In genomic region chr20:49478754-49479689, GRCh38 we compare ENCODE assay signal across 21 cellular contexts. TPM values are rescaled to one million over a fixed set of nuclear protein-coding genes. Genes with fewer than 3 reads are reported as not detected.
"Had no signal": no experiment of that assay in that cellular context is flagged by ENCODE, and none has a peak within 500 bp of the region (broad histone marks: within the 10 kb centered on the region; RNA-seq: fewer than 3 reads in every experiment).

No MANE protein-coding gene starts in this region.

- H3K9me3 Mint-ChIP-seq: activated CD4-positive, alpha-beta memory T cell treated with anti-CD3 and anti-CD28 coated beads for 36 hours; activated T-cell treated with anti-CD3 and anti-CD28 coated beads, Interleukin-2, amount 50 U/mL, for 24 hours had no signal

- H3K4me3 Mint-ChIP-seq: activated CD4-positive, alpha-beta memory T cell treated with anti-CD3 and anti-CD28 coated beads for 36 hours; activated CD8-positive, alpha-beta memory T cell treated with anti-CD3 and anti-CD28 coated beads, Interleukin-2, amount 10 ng/mL, durations not matched to agents 7 days and 5 days; activated T-cell treated with anti-CD3 and anti-CD28 coated beads, Interleukin-2, amount 50 U/mL, for 24 hours; naive B cell; stimulated activated naive B cell treated with anti-CD40 and anti-IgM and Interleukin-4, amounts not matched to agents 10 μg/mL and 1 μg/mL and 100 μg/mL, for 72 hours had no signal

- H3K27ac ChIP-seq: adrenal gland, epithelial cell of prostate, skin epidermis had no signal

- DNase-seq: activated CD4-positive, alpha-beta memory T cell treated with anti-CD3 and anti-CD28 coated beads for 36 hours; activated CD4-positive, CD25-positive, alpha-beta regulatory T cell treated with anti-CD3 and anti-CD28 coated beads, Interleukin-2, amount 50 U/mL, for 72 hours; activated CD8-positive, alpha-beta memory T cell treated with anti-CD3 and anti-CD28 coated beads, Interleukin-2, amount 10 ng/mL, durations not matched to agents 7 days and 5 days; activated naive CD4-positive, alpha-beta T cell treated with anti-CD3 and anti-CD28 coated beads, Interleukin-2, amount 50 U/mL, for 16 hours; activated T-cell treated with anti-CD3 and anti-CD28 coated beads, Interleukin-2, amount 50 U/mL, for 24 hours; adrenal gland; central memory CD4-positive, alpha-beta T cell; cortex of kidney; effector memory CD4-positive, alpha-beta T cell; gastrocnemius medialis; islet precursor cell; mammary epithelial cell; naive B cell; posterior cingulate gyrus; stimulated activated CD4-positive, alpha-beta T cell treated with anti-CD3 and anti-CD28 coated beads, Interleukin-15, amount 100 ng/mL, for 24 hours; stimulated activated CD4-positive, alpha-beta T cell treated with anti-CD3 and anti-CD28 coated beads, Interleukin-4, amount 100 ng/mL, for 1 hour; stimulated activated naive B cell treated with anti-CD40 and anti-IgM and Interleukin-4, amounts not matched to agents 10 μg/mL and 1 μg/mL and 100 μg/mL, for 72 hours; SW 1271; trophoblast cell had no signal

- H3K36me3 ChIP-seq: adrenal gland, gastrocnemius medialis had no signal

- H3K4me3 ChIP-seq: adrenal gland, gastrocnemius medialis, skin epidermis had no signal

- H3K27ac Mint-ChIP-seq: activated CD4-positive, alpha-beta memory T cell treated with anti-CD3 and anti-CD28 coated beads for 36 hours; activated CD8-positive, alpha-beta memory T cell treated with anti-CD3 and anti-CD28 coated beads, Interleukin-2, amount 10 ng/mL, durations not matched to agents 7 days and 5 days; activated T-cell treated with anti-CD3 and anti-CD28 coated beads, Interleukin-2, amount 50 U/mL, for 24 hours; naive B cell; stimulated activated naive B cell treated with anti-CD40 and anti-IgM and Interleukin-4, amounts not matched to agents 10 μg/mL and 1 μg/mL and 100 μg/mL, for 72 hours had no signal

- H3K27me3 ChIP-seq: gastrocnemius medialis had no signal

- H3K36me3 Mint-ChIP-seq: activated CD4-positive, alpha-beta memory T cell treated with anti-CD3 and anti-CD28 coated beads for 36 hours; activated CD8-positive, alpha-beta memory T cell treated with anti-CD3 and anti-CD28 coated beads, Interleukin-2, amount 10 ng/mL, durations not matched to agents 7 days and 5 days had no signal

- H3K4me1 Mint-ChIP-seq: activated CD8-positive, alpha-beta memory T cell treated with anti-CD3 and anti-CD28 coated beads, Interleukin-2, amount 10 ng/mL, durations not matched to agents 7 days and 5 days had no signal

- H3K9me3 ChIP-seq: adrenal gland, gastrocnemius medialis had no signal

RNA-seq across cellular contexts. Expression of gene KCNB1, which starts 3.4 kb away (rescaled TPM):
- total RNA-seq: activated CD4-positive, alpha-beta memory T cell treated with anti-CD3 and anti-CD28 coated beads for 36 hours had no signal
